Comparison of ENCODE assay signal across 8 cellular contexts in genomic region chr22:39528681-39529486, GRCh38. TPM values are rescaled to one million over a fixed set of nuclear protein-coding genes. Genes with fewer than 3 reads are reported as not detected.
DNase-seq lines count a peak whose midpoint lies in the region; ATAC-seq, FAIRE-seq and TF ChIP-seq lines count a peak whose summit lies in the region.

No MANE protein-coding gene starts in this region.

- POLR2A ChIA-PET in MCF 10A (lab: Yijun Ruan, JAX): interaction anchor here (0.6 to 5.1 kb wide), 15 partner anchors 8 to 1501 kb away, joined by 3 to 85 read pairs (median 3); partner anchors contain the start of genes ATF4, MIEF1, RPL3 and TNRC6B

- H3K27ac ChIP-seq in WERI-Rb-1 (peak overlapping the region; percentile 85), small intestine (ENCODE audit: low read depth in 1 of 2, low read length in 1 of 2) (peak overlapping the region; percentile 42 to 50)

- peak; percentile 87 for DNase-seq in D341Med (ENCODE audit: low spot score)
- peak; percentile 86 for DNase-seq in NCI-H2196 (lab: John Stamatoyannopoulos, UW; ENCODE audit: unreplicated experiment)
- peak; percentile 89 for DNase-seq in WERI-Rb-1
- peak; percentile 83 for DNase-seq in MCF 10A (ENCODE audit: unreplicated experiment)
- DNase-seq in immature natural killer cell: peak; percentile 83 to 88 (median 86)
- peak; percentile 89 for DNase-seq in small intestine

- peak overlapping the region; percentile 47 for H3K27ac Mint-ChIP-seq in MCF 10A (ENCODE audit: low read depth, unreplicated experiment)
- peak overlapping the region; percentile 37 to 87 (median 76) for H3K27ac Mint-ChIP-seq in immature natural killer cell

- H3K4me3 ChIP-seq in WERI-Rb-1 (ENCODE audit: low read depth, low read length) (no peak overlapping the region), small intestine (ENCODE audit: low read depth in 1 of 2, low read length in 2 of 2) (peak overlapping the region in 1 of 2 donors; percentile 29)

- peak; percentile 35 for ATAC-seq in HG02798 (IDR thresholded peaks at IDR 0.05; ENCODE audit: poor library complexity, unreplicated experiment)
- ATAC-seq in GM18873 (IDR thresholded peaks at IDR 0.05; ENCODE audit: low FRiP score, unreplicated experiment): no peak

- CTCF ChIA-PET in MCF 10A (lab: Yijun Ruan, JAX): interaction anchor here (0.5 to 26.5 kb wide), 15 partner anchors 9 to 1347 kb away, joined by 3 to 471 read pairs (median 5); partner anchors contain the start of genes ATF4 and MIEF1

- H3K4me1 Mint-ChIP-seq in MCF 10A (ENCODE audit: insufficient read depth, unreplicated experiment): peaks cover 57% of the 10 kb centered on the region
- peaks cover 74 to 81% of the 10 kb centered on the region in 2 donors for H3K4me1 Mint-ChIP-seq in immature natural killer cell

- no peaks in the 10 kb centered on the region for H3K9me3 ChIP-seq in WERI-Rb-1 (ENCODE audit: severe bottlenecking)
- H3K9me3 ChIP-seq in small intestine (ENCODE audit: control insufficient read depth, low read depth): no peaks in the 10 kb centered on the region

- no peaks in the 10 kb centered on the region for H3K9me3 Mint-ChIP-seq in MCF 10A (ENCODE audit: unreplicated experiment)
- H3K9me3 Mint-ChIP-seq in immature natural killer cell: no peaks in the 10 kb centered on the region

- WGBS in small intestine, 3 donors: 6 to 25% (median 17%) methylated on average over 32 of the region's 32 CpGs

- TSS peak; percentile 54 for BruUV-seq in MCF 10A (replicated peaks; lab: Mats Ljungman, UMichigan)

- H3K27me3 ChIP-seq in WERI-Rb-1 (ENCODE audit: insufficient read depth, low read depth, severe bottlenecking) (no peaks in the 10 kb centered on the region), small intestine (ENCODE audit: control insufficient read depth in 2 of 2, insufficient read depth in 2 of 2, low read length in 2 of 2) (no peaks in the 10 kb centered on the region)

- H3K36me3 ChIP-seq in WERI-Rb-1: peaks cover 50% of the 10 kb centered on the region
- H3K36me3 ChIP-seq in small intestine (ENCODE audit: control insufficient read depth in 2 of 2, insufficient read depth in 2 of 2, low read length in 2 of 2): peaks cover 6 to 7% of the 10 kb centered on the region in 2 donors

- H3K36me3 Mint-ChIP-seq in MCF 10A (ENCODE audit: insufficient read depth, unreplicated experiment) (peaks cover 69% of the 10 kb centered on the region), immature natural killer cell (peaks cover 0 to 14% (median 8%) of the 10 kb centered on the region in 3 donors)

- H3K4me1 ChIP-seq in small intestine (ENCODE audit: control insufficient read depth in 2 of 2, insufficient read depth in 1 of 2, low read depth in 1 of 2, low read length in 1 of 2): peaks cover 2 to 3% of the 10 kb centered on the region in 2 donors

- intact Hi-C loops in MCF 10A (cut with micrococcal nuclease): loop anchor here (1.0 to 10.0 kb wide), 2 partner anchors 36 to 354 kb away; no protein-coding TSS in a partner anchor

- FAIRE-seq in small intestine (lab: Jason Lieb, UNC): no peak

- H3K4me3 Mint-ChIP-seq in MCF 10A (ENCODE audit: unreplicated experiment) (peak overlapping the region; percentile 44), immature natural killer cell (peak overlapping the region; percentile 30 to 63 (median 42))

- H3K27me3 Mint-ChIP-seq in MCF 10A (ENCODE audit: insufficient read depth, unreplicated experiment): no peaks in the 10 kb centered on the region
- H3K27me3 Mint-ChIP-seq in immature natural killer cell (ENCODE audit: low read depth in 3 of 3): peaks cover 2 to 13% (median 10%) of the 10 kb centered on the region in 3 donors

- TF ChIP-seq CTCF in WERI-Rb-1 (IDR thresholded peaks at IDR 0.05; ENCODE audit: low read depth, low read length) (peak; percentile 98), MCF 10A (IDR thresholded peaks at IDR 0.05; ENCODE audit: unreplicated experiment) (peak; percentile 94)

RNA-seq across cellular contexts. Expression of gene RPS19BP1, which starts 3.7 kb away (rescaled TPM):
- 104 and 106 TPM in 2 replicates for total RNA-seq in MCF 10A (2022)
- polyA plus RNA-seq in immature natural killer cell (100 to 1,000 TPM; 139 to 239 (median 180) TPM), small intestine (100 to 1,000 TPM; 179 to 186 (median 183) TPM)

RNA-seq across cellular contexts. Expression of gene ATF4, which starts 8.5 kb away (rescaled TPM):
- total RNA-seq in MCF 10A (2022): 717 and 764 TPM in 2 replicates
- polyA plus RNA-seq in immature natural killer cell (100 to 1,000 TPM in 1 of 3 donors, 10 to 100 TPM in 2; 48.9 to 113 (median 69.4) TPM), small intestine (100 to 1,000 TPM; 471 to 709 (median 539) TPM)

RNA-seq across cellular contexts. Expression of gene MIEF1, which starts 26.8 kb away (rescaled TPM):
- total RNA-seq in MCF 10A (2022): 37.0 and 40.2 TPM in 2 replicates
- 10 to 100 TPM; 13.8 to 30.5 (median 18.4) TPM for polyA plus RNA-seq in immature natural killer cell
- polyA plus RNA-seq in small intestine: 10 to 100 TPM; 12.2 to 22.1 (median 15.4) TPM

RNA-seq across cellular contexts. Expression of gene CACNA1I, which starts 41.7 kb away (rescaled TPM):
- total RNA-seq in MCF 10A (2022): 0.02 TPM in 2 replicates
- polyA plus RNA-seq in immature natural killer cell: not detected
- polyA plus RNA-seq in small intestine: under 1 TPM in 2 of 3 donors, not detected in 1; under 0.01 to 0.18 TPM

Comparison
In these comparisons a context has a peak if more than half of its experiments do, and no peak if none do; other contexts are left out.
1. RNA of gene ATF4, which starts 8.5 kb away (polyA plus RNA-seq): 471 to 709 TPM in small intestine; 48.9 to 113 TPM in immature natural killer cell; every median in the first group is over 4 times any median in the second.
2. Peak in every context shown above with its lines, with median percentiles within 50 percentile points of each other: DNase-seq.